Comparison of ENCODE assay signal across 8 cellular contexts in genomic region chr10:71860243-71861029, GRCh38. TPM values are rescaled to one million over a fixed set of nuclear protein-coding genes. Genes with fewer than 3 reads are reported as not detected.
DNase-seq lines count a peak whose midpoint lies in the region; ATAC-seq and TF ChIP-seq lines count a peak whose summit lies in the region.

No MANE protein-coding gene starts in this region.

- in situ Hi-C loops in G401 (cut with HindIII; ENCODE audit: low sequenced_read_pairs) = no loop called here

- H3K27ac Mint-ChIP-seq in progenitor cell of endocrine pancreas = peak overlapping the region; percentile 98

- H3K4me1 ChIP-seq in OCI-LY3 (ENCODE audit: low read length) = peaks cover 20% of the 10 kb centered on the region
- H3K4me1 ChIP-seq in ascending aorta = peaks cover 10 to 21% of the 10 kb centered on the region in 2 donors

- intact Hi-C loops in ascending aorta (cut with DNase I) = loop anchor here (1.0 to 2.0 kb wide), 3 partner anchors 9 to 88 kb away; partner anchors contain the start of genes PSAP and VSIR
- intact Hi-C loops in left ventricle myocardium superior (cut with micrococcal nuclease) = no loop called here

- H3K27ac ChIP-seq in OCI-LY3 (ENCODE audit: low read length) (peak overlapping the region; percentile 40), ascending aorta (peak overlapping the region; percentile 94 to 99)

- peak; percentile 62 for ATAC-seq in HG03354 (IDR thresholded peaks at IDR 0.05; ENCODE audit: poor library complexity, severe bottlenecking, unreplicated experiment)
- ATAC-seq in left ventricle myocardium superior = peak; percentile 97
- no peak for ATAC-seq in GM21447 (IDR thresholded peaks at IDR 0.05; ENCODE audit: unreplicated experiment)
- ATAC-seq in HG03175 (IDR thresholded peaks at IDR 0.05; ENCODE audit: unreplicated experiment) = no peak

- H3K79me2 ChIP-seq in OCI-LY3 (ENCODE audit: low read length) = no peaks in the 10 kb centered on the region

- H3K4me3 Mint-ChIP-seq in progenitor cell of endocrine pancreas (ENCODE audit: low read depth) = no peak overlapping the region

- H3K9me3 Mint-ChIP-seq in progenitor cell of endocrine pancreas (ENCODE audit: low read depth) = no peaks in the 10 kb centered on the region

- H4K20me1 ChIP-seq in OCI-LY3 (ENCODE audit: insufficient read depth, low read length) = no peaks in the 10 kb centered on the region

- H3K4me3 ChIP-seq in OCI-LY3 (ENCODE audit: low read length) (no peak overlapping the region), ascending aorta (no peak overlapping the region)

- DNase-seq in G401 (ENCODE audit: low spot score) (peak; percentile 88), ascending aorta (ENCODE audit: low spot score in 2 of 2) (peak; percentile 97 to 99), left ventricle myocardium superior (peak; percentile 94), progenitor cell of endocrine pancreas (ENCODE audit: low spot score, unreplicated experiment) (peak; percentile 18)

- H3K9me3 ChIP-seq in OCI-LY3 (ENCODE audit: insufficient read depth, low read length) = no peaks in the 10 kb centered on the region
- H3K9me3 ChIP-seq in ascending aorta = no peaks in the 10 kb centered on the region

- H3K36me3 Mint-ChIP-seq in progenitor cell of endocrine pancreas (ENCODE audit: insufficient read depth) = no peaks in the 10 kb centered on the region

- H3K27me3 ChIP-seq in OCI-LY3 (ENCODE audit: low read depth, low read length) (no peaks in the 10 kb centered on the region), ascending aorta (no peaks in the 10 kb centered on the region)

- no peaks in the 10 kb centered on the region for H3K27me3 Mint-ChIP-seq in progenitor cell of endocrine pancreas

- H3K4me2 ChIP-seq in OCI-LY3 (ENCODE audit: low read length) = peak overlapping the region; percentile 6; the same call in 1 of the 2 replicates

- H3K9ac ChIP-seq in OCI-LY3 (ENCODE audit: low read length) = peak overlapping the region; percentile 14; the same call in 1 of the 2 replicates

- H2AFZ ChIP-seq in OCI-LY3 (ENCODE audit: low read depth, low read length) = peak overlapping the region; percentile 69; the same call in 1 of the 2 replicates

- H3K36me3 ChIP-seq in OCI-LY3 (replicated peaks; ENCODE audit: low read depth, low read length) (no peaks in the 10 kb centered on the region), ascending aorta (no peaks in the 10 kb centered on the region)

- TF ChIP-seq CTCF in OCI-LY3 (IDR thresholded peaks at IDR 0.05; ENCODE audit: low read depth, low read length) = no peak
- no peak for TF ChIP-seq CTCF in ascending aorta (IDR thresholded peaks at IDR 0.05)
- TF ChIP-seq CTCF in progenitor cell of endocrine pancreas (IDR thresholded peaks at IDR 0.05; ENCODE audit: unreplicated experiment) = no peak

- H3K4me1 Mint-ChIP-seq in progenitor cell of endocrine pancreas (ENCODE audit: low read depth) = peaks cover 6% of the 10 kb centered on the region

RNA-seq across cellular contexts. Expression of gene PSAP, which starts 9.4 kb away (rescaled TPM):
- total RNA-seq in G401 (2014; rRNA removed; shearing (Covaris generic)) = 582 and 588 TPM in 2 replicates
- total RNA-seq in ascending aorta = 653 TPM
- total RNA-seq in left ventricle myocardium superior = 1,798 TPM
- 510 and 538 TPM in 2 replicates for total RNA-seq in progenitor cell of endocrine pancreas

Comparison
In these comparisons a context has a peak if more than half of its experiments do, and no peak if none do; other contexts are left out.
1. DNase-seq: peak in every context shown above with its lines; median percentile 98 in ascending aorta; 94 in left ventricle myocardium superior; 88 in G401; 18 in progenitor cell of endocrine pancreas.
2. ATAC-seq: peak in HG03354 (single experiment) and left ventricle myocardium superior (single experiment); none in GM21447 (single experiment) and HG03175 (single experiment).